Comparison of ENCODE assay signal across 1 cellular context in the genomic region with DNA sequence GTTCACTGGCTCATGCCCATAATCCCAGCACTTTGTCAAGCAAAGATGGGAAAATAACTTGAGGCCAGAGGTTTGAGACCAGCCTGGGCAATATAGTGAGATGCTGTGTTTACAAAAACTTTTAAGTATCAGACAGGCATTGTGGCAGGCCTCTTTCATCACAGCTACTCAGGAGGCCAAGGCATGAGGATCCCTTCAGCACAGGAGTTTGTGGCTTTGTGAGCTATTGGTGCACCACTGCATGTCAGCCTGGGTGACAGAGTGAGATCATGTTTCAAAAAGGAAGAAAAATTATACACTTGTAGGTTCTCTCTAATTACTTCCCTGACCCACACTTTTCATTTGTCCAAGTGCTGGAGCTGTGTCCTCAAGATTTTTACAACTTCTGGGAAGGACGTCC.
TF ChIP-seq lines count a peak whose summit lies in the region.

No MANE protein-coding gene starts in this region.

TF ChIP-seq in H1, 55 proteins besides CTCF, POLR2A, EP300 and RAD21:
- TF ChIP-seq JUND (IDR thresholded peaks at IDR 0.05; ENCODE audit: low read length): no peak
- TF ChIP-seq EZH2 (IDR thresholded peaks at IDR 0.05; ENCODE audit: low read depth, low read length, severe bottlenecking): no peak
- TF ChIP-seq, protein P1, sequence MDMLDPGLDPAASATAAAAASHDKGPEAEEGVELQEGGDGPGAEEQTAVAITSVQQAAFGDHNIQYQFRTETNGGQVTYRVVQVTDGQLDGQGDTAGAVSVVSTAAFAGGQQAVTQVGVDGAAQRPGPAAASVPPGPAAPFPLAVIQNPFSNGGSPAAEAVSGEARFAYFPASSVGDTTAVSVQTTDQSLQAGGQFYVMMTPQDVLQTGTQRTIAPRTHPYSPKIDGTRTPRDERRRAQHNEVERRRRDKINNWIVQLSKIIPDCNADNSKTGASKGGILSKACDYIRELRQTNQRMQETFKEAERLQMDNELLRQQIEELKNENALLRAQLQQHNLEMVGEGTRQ (IDR thresholded peaks at IDR 0.05; ENCODE audit: low read length): no peak
- no peak for TF ChIP-seq EGR1 (IDR thresholded peaks at IDR 0.05; ENCODE audit: borderline replicate concordance, low read depth, low read length)
- no peak for TF ChIP-seq KDM5A (IDR thresholded peaks at IDR 0.05; ENCODE audit: low read length)
- no peak for TF ChIP-seq CHD1 (IDR thresholded peaks at IDR 0.05; ENCODE audit: low read depth, low read length)
- no peak for TF ChIP-seq ZNF274 (IDR thresholded peaks at IDR 0.05; ENCODE audit: borderline replicate concordance, extremely low read depth, low read length)
- TF ChIP-seq, protein P2, sequence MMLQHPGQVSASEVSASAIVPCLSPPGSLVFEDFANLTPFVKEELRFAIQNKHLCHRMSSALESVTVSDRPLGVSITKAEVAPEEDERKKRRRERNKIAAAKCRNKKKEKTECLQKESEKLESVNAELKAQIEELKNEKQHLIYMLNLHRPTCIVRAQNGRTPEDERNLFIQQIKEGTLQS (IDR thresholded peaks at IDR 0.05; ENCODE audit: insufficient read depth, low read depth, low read length): no peak
- TF ChIP-seq TAF7 (optimal IDR thresholded peaks at IDR 0.05; ENCODE audit: borderline replicate concordance, low read depth, low read length): no peak
